ENCODE assay signal across 9 cellular contexts in genomic region chr14:92460916-92461579, GRCh38. TPM values are rescaled to one million over a fixed set of nuclear protein-coding genes. Genes with fewer than 3 reads are reported as not detected.
DNase-seq lines count a peak whose midpoint lies in the region; ATAC-seq, FAIRE-seq and TF ChIP-seq lines count a peak whose summit lies in the region.
"Had no signal": no experiment of that assay in that cellular context is flagged by ENCODE, and none has a peak within 500 bp of the region (broad histone marks: within the 10 kb centered on the region; RNA-seq: fewer than 3 reads in every experiment).

No MANE protein-coding gene starts in this region.

- DNase-seq in GM18507 (ENCODE audit: extremely low spot score, insufficient read length, low read depth) (no peak), brain microvascular endothelial cell (peak; percentile 57), pancreas (no peak), kidney tubule cell (ENCODE audit: low spot score) (no peak), T-helper 9 cell (no peak), Calu3 (no peak), HUDEP-2 (lab: John Stamatoyannopoulos, UW; ENCODE audit: unreplicated experiment in 76 of 76) (no peak)

- no peaks in the 10 kb centered on the region for H3K36me3 Mint-ChIP-seq in Calu3 (ENCODE audit: insufficient read depth, unreplicated experiment)
- H3K36me3 Mint-ChIP-seq: IgD-negative memory B cell had no signal

- ATAC-seq in HG02870 (IDR thresholded peaks at IDR 0.05; ENCODE audit: unreplicated experiment) (peak; percentile 75), pancreas (peak in 3 of 4 donors; percentile 17 to 38 (median 21))

- no peaks in the 10 kb centered on the region for H3K36me3 ChIP-seq in brain microvascular endothelial cell (replicated peaks)
- H3K36me3 ChIP-seq in pancreas: no peaks in the 10 kb centered on the region

- H3K4me3 ChIP-seq in brain microvascular endothelial cell (ENCODE audit: low read depth, low read length) (no peak overlapping the region), pancreas (no peak overlapping the region)

- TF ChIP-seq CTCF in brain microvascular endothelial cell (IDR thresholded peaks at IDR 0.05; ENCODE audit: low read depth, low read length, missing control alignments) (peak; percentile 1), pancreas (IDR thresholded peaks at IDR 0.05) (no peak), Calu3 (IDR thresholded peaks at IDR 0.05; ENCODE audit: unreplicated experiment) (no peak)

- H3K27ac Mint-ChIP-seq in Calu3 (ENCODE audit: unreplicated experiment): no peak overlapping the region

- H3K27ac ChIP-seq in brain microvascular endothelial cell (peak overlapping the region; percentile 15), pancreas (no peak overlapping the region)

- no TSS peak for BruUV-seq in Calu3 (replicated peaks; lab: Mats Ljungman, UMichigan)

- FAIRE-seq in GM18507 (lab: Jason Lieb, UNC) (peak; percentile 94), pancreas (lab: Jason Lieb, UNC) (no peak)

- no peaks in the 10 kb centered on the region for H3K4me1 Mint-ChIP-seq in Calu3 (ENCODE audit: low read depth, unreplicated experiment)

- H3K9me3 Mint-ChIP-seq in Calu3 (ENCODE audit: low read depth, unreplicated experiment): no peaks in the 10 kb centered on the region
- H3K9me3 Mint-ChIP-seq: IgD-negative memory B cell had no signal

- WGBS in pancreas, 2 donors: 22 to 30% methylated on average over 19 of the region's 19 CpGs

- H3K27me3 Mint-ChIP-seq in Calu3 (ENCODE audit: unreplicated experiment): peaks cover 10% of the 10 kb centered on the region

- intact Hi-C loops in pancreas (cut with DNase I): no loop called here
- intact Hi-C loops in Calu3 (cut with micrococcal nuclease; ENCODE audit: unreplicated experiment): no loop called here

- H3K27me3 ChIP-seq in brain microvascular endothelial cell (replicated peaks): no peaks in the 10 kb centered on the region
- H3K27me3 ChIP-seq in pancreas: no peaks in the 10 kb centered on the region

- no peaks in the 10 kb centered on the region for H3K4me1 ChIP-seq in pancreas

- CTCF ChIA-PET in Calu3 (lab: Charles Lee): interaction anchor here (1.0 kb wide), 1 partner anchor 11 kb away, joined by 4 read pairs; no protein-coding TSS in a partner anchor

- in situ Hi-C loops in brain microvascular endothelial cell (cut with HindIII; ENCODE audit: low pct_ligation_motif_present, low sequenced_read_pairs): no loop called here

- H3K4me3 Mint-ChIP-seq in Calu3 (ENCODE audit: low read depth, unreplicated experiment): no peak overlapping the region

- no peaks in the 10 kb centered on the region for H3K9me3 ChIP-seq in pancreas

RNA-seq across cellular contexts. Expression of gene RIN3, which starts 52.5 kb away (rescaled TPM):
- total RNA-seq in pancreas (1 to 10 TPM; 1.1 to 9.0 (median 2.1) TPM), Calu3 (2022) (13.2 and 13.8 TPM in 2 replicates)
- polyA plus RNA-seq in pancreas: 1 to 10 TPM; 2.2 to 2.9 TPM
